Comparison of ENCODE assay signal across 19 cellular contexts in the genomic region with DNA sequence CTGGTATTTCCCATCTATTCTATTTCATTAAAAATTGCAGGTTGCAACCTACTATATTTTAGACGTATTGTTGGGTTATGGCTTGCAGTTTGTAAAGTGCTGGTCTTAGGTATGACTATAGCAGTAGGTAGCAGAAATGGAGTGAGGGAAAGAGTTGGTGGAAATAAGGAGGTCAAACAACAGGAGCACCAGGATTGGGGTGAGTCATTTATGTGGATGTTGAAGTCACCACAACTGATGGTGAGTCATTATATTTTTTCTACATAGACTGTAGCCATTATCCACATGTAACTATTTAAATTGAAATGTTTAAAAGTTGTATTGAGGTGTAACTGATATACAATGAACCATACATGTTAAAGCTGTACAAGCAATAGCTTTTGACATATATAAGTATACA. TPM values are rescaled to one million over a fixed set of nuclear protein-coding genes. Genes with fewer than 3 reads are reported as not detected.
DNase-seq lines count a peak whose midpoint lies in the region; ATAC-seq and TF ChIP-seq lines count a peak whose summit lies in the region.
"Had no signal": no experiment of that assay in that cellular context is flagged by ENCODE, and none has a peak within 500 bp of the region (broad histone marks: within the 10 kb centered on the region; RNA-seq: fewer than 3 reads in every experiment).

No MANE protein-coding gene starts in this region.

- no peaks in the 10 kb centered on the region for H3K4me1 ChIP-seq in osteoblast (ENCODE audit: insufficient read depth, low read length)
- H3K4me1 ChIP-seq: tibial artery had no signal

- no peaks in the 10 kb centered on the region for H4K20me1 ChIP-seq in osteoblast (ENCODE audit: insufficient read depth, low read length)

- no peak overlapping the region for H3K4me2 ChIP-seq in osteoblast (ENCODE audit: insufficient read depth, low read length)

- H3K27me3 ChIP-seq in osteoblast (ENCODE audit: insufficient read depth, low read length) = no peaks in the 10 kb centered on the region
- H3K27me3 ChIP-seq: tibial artery had no signal

- no peak overlapping the region for H2AFZ ChIP-seq in osteoblast (ENCODE audit: low read length)

- H3K79me2 ChIP-seq in osteoblast (ENCODE audit: insufficient read depth, low read length) = no peaks in the 10 kb centered on the region

- ATAC-seq in HG02642 (IDR thresholded peaks at IDR 0.05; ENCODE audit: poor library complexity, unreplicated experiment) = no peak
- ATAC-seq: right cardiac atrium, T-cell had no signal

- intact Hi-C loops in posterior vena cava (cut with DNase I) = no loop called here

- DNase-seq in GM03348 (ENCODE audit: low spot score) = peak; percentile 77
- peak; percentile 62 for DNase-seq in RKO (ENCODE audit: low spot score)
- peak; percentile 18 for DNase-seq in epithelial cell of esophagus (ENCODE audit: low read depth)
- peak; percentile 79 for DNase-seq in osteoblast (ENCODE audit: insufficient read length, low spot score, missing footprints)
- DNase-seq in posterior vena cava (ENCODE audit: low spot score) = no peak
- DNase-seq in stimulated activated CD4-positive, alpha-beta T cell treated with anti-CD3 and anti-CD28 coated beads, Interleukin-4, amount 100 ng/mL, for 4 hours = no peak
- DNase-seq in inferior parietal cortex (ENCODE audit: extremely low spot score) = no peak
- DNase-seq: activated CD4-positive, CD25-positive, alpha-beta regulatory T cell; activated CD8-positive, alpha-beta memory T cell treated with anti-CD3 and anti-CD28 coated beads, Interleukin-2, amount 50 U/mL, for 48 hours; activated naive CD4-positive, alpha-beta T cell treated with anti-CD3 and anti-CD28 coated beads, Interleukin-2, amount 50 U/mL, for 16 hours; CD4-positive, CD25-positive, alpha-beta regulatory T cell; DND-41; NCI-H524 treated with DMSO at 0.1 percent for 48 hours; right cardiac atrium; stimulated activated CD4-positive, alpha-beta T cell treated with anti-CD3 and anti-CD28 coated beads, Interleukin-4, amount 100 ng/mL, for 1 hour; T-cell; tibial artery had no signal

- no peak overlapping the region for H3K4me3 ChIP-seq in epithelial cell of esophagus (ENCODE audit: low read length)
- no peak overlapping the region for H3K4me3 ChIP-seq in osteoblast (ENCODE audit: insufficient read depth, low read length)
- H3K4me3 ChIP-seq: lung, tibial artery had no signal

- no peaks in the 10 kb centered on the region for H3K36me3 ChIP-seq in osteoblast (ENCODE audit: insufficient read depth, low read length)
- H3K36me3 ChIP-seq: tibial artery had no signal

- H3K9me3 ChIP-seq in osteoblast (ENCODE audit: low read depth, low read length) = no peaks in the 10 kb centered on the region
- H3K9me3 ChIP-seq: tibial artery had no signal

- no peak overlapping the region for H3K27ac ChIP-seq in osteoblast (ENCODE audit: low read depth, low read length)
- H3K27ac ChIP-seq: tibial artery had no signal

- no peak for TF ChIP-seq CTCF in epithelial cell of esophagus (IDR thresholded peaks at IDR 0.05; ENCODE audit: insufficient read depth, low read depth, low read length, missing control alignments)
- no peak for TF ChIP-seq CTCF in osteoblast (IDR thresholded peaks at IDR 0.05; ENCODE audit: extremely low read depth, low read depth, low read length)

RNA-seq across cellular contexts. Expression of a gene that starts 25.0 kb away (rescaled TPM):
- 7.1 and 8.3 TPM in 2 replicates for total RNA-seq in osteoblast
- under 1 TPM; 0.24 to 0.28 TPM for total RNA-seq in posterior vena cava

Comparison
In these comparisons a context has a peak if more than half of its experiments do, and no peak if none do; other contexts are left out.
1. DNase-seq: peak in GM03348 (single experiment), RKO (single experiment), epithelial cell of esophagus (single experiment) and osteoblast (single experiment); none in posterior vena cava (single experiment), stimulated activated CD4-positive, alpha-beta T cell treated with anti-CD3 and anti-CD28 coated beads, Interleukin-4, amount 100 ng/mL, for 4 hours (0 of 2) and inferior parietal cortex (single experiment).